ENCODE assay signal across 8 cellular contexts in the genomic region with DNA sequence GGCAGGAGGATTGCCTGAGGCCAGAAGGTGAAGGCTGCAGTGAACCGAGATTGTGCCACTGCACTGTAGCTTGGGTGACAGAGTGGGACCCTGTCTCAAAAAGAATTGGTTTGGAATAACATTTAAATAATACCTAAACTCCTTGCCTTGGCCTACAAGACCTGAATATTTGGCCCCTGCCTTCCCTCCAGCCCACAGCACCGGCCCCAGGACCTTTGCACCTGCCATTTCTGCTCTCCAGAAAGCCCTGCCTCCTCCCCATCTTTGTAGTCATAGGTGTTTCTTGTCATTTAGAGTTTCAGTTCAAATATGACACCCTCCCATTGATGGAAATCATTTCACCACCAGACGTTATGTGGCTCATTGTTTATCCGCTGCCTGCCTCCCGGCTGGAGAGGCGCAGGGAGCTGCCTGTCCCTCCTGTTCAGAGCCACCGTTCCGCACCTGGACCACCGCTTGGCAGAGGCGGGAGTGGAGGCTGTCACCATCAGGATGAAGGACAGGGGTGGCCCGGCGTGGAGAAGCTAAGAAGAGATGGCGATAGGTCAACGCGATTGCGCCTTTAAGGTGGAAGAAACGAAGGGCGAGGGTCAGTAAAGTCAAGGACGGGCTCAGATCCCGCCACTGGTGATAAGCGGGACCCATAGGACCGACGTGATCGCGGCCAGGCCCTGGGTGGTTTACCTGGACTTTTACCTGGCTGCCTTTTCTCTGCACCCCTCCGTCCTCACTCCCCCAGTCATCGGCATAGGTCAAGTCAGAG. TPM values are rescaled to one million over a fixed set of nuclear protein-coding genes. Genes with fewer than 3 reads are reported as not detected.
DNase-seq lines count a peak whose midpoint lies in the region; ATAC-seq and TF ChIP-seq lines count a peak whose summit lies in the region.

No MANE protein-coding gene starts in this region.

- H3K4me1 ChIP-seq in thoracic aorta (ENCODE audit: control insufficient read depth in 1 of 2, low read depth in 2 of 2): peaks cover 25 to 52% of the 10 kb centered on the region in 2 donors

- peaks cover under 1% of the 10 kb centered on the region for H3K36me3 Mint-ChIP-seq in activated naive CD8-positive, alpha-beta T cell treated with anti-CD3 and anti-CD28 coated beads, Interleukin-2, amount 10 ng/mL, durations not matched to agents 7 days and 5 days

- DNase-seq in activated CD8-positive, alpha-beta memory T cell treated with anti-CD3 and anti-CD28 coated beads, Interleukin-2, amount 50 U/mL, for 48 hours: peak; percentile 62
- no peak for DNase-seq in activated CD8-positive, alpha-beta memory T cell treated with anti-CD3 and anti-CD28 coated beads, Interleukin-2, amount 50 U/mL, for 4 hours
- peak; percentile 32 for DNase-seq in activated naive CD8-positive, alpha-beta T cell treated with anti-CD3 and anti-CD28 coated beads, Interleukin-2, amount 10 ng/mL, durations not matched to agents 7 days and 5 days
- DNase-seq in thoracic aorta (ENCODE audit: low spot score): no peak

- ATAC-seq in activated naive CD8-positive, alpha-beta T cell treated with anti-CD3 and anti-CD28 coated beads, Interleukin-2, amount 10 ng/mL, durations not matched to agents 7 days and 5 days (ENCODE audit: low read depth): no peak
- ATAC-seq in thoracic aorta (ENCODE audit: insufficient number of reproducible peaks, low FRiP score, low read depth) (no peak), GM19328 (IDR thresholded peaks at IDR 0.05; ENCODE audit: unreplicated experiment) (no peak), GM21360 (IDR thresholded peaks at IDR 0.05; ENCODE audit: unreplicated experiment) (no peak), GM21717 (IDR thresholded peaks at IDR 0.05; ENCODE audit: unreplicated experiment) (no peak)

- H3K4me3 Mint-ChIP-seq in activated naive CD8-positive, alpha-beta T cell treated with anti-CD3 and anti-CD28 coated beads, Interleukin-2, amount 10 ng/mL, durations not matched to agents 7 days and 5 days: peak overlapping the region; percentile 73

- peak overlapping the region; percentile 80 for H3K4me3 ChIP-seq in thoracic aorta

- H3K27ac ChIP-seq in layer of hippocampus (ENCODE audit: low read depth, low read length) (peak overlapping the region; percentile 49), thoracic aorta (peak overlapping the region; percentile 62 to 74)

- peak overlapping the region; percentile 65 for H3K27ac Mint-ChIP-seq in activated naive CD8-positive, alpha-beta T cell treated with anti-CD3 and anti-CD28 coated beads, Interleukin-2, amount 10 ng/mL, durations not matched to agents 7 days and 5 days

- H3K27me3 ChIP-seq in layer of hippocampus (ENCODE audit: control insufficient read depth, insufficient read depth, low read length): no peaks in the 10 kb centered on the region
- H3K27me3 ChIP-seq in thoracic aorta (replicated peaks; ENCODE audit: insufficient read depth): no peaks in the 10 kb centered on the region

- no peaks in the 10 kb centered on the region for H3K36me3 ChIP-seq in thoracic aorta

- H3K4me1 Mint-ChIP-seq in activated naive CD8-positive, alpha-beta T cell treated with anti-CD3 and anti-CD28 coated beads, Interleukin-2, amount 10 ng/mL, durations not matched to agents 7 days and 5 days: peaks cover 57% of the 10 kb centered on the region

- peaks cover 2% of the 10 kb centered on the region for H3K27me3 Mint-ChIP-seq in activated naive CD8-positive, alpha-beta T cell treated with anti-CD3 and anti-CD28 coated beads, Interleukin-2, amount 10 ng/mL, durations not matched to agents 7 days and 5 days

- TF ChIP-seq CTCF in thoracic aorta (IDR thresholded peaks at IDR 0.05): no peak

- POLR2A ChIA-PET in activated naive CD8-positive, alpha-beta T cell treated with anti-CD3 and anti-CD28 coated beads, Interleukin-2, amount 10 ng/mL, durations not matched to agents 7 days and 5 days (lab: Charles Lee): interaction anchor here (1.1 to 2.6 kb wide), 2 partner anchors 33 to 50 kb away, joined by 6 to 10 read pairs; no protein-coding TSS in a partner anchor

- no peaks in the 10 kb centered on the region for H3K9me3 ChIP-seq in thoracic aorta

- H3K9me3 Mint-ChIP-seq in activated naive CD8-positive, alpha-beta T cell treated with anti-CD3 and anti-CD28 coated beads, Interleukin-2, amount 10 ng/mL, durations not matched to agents 7 days and 5 days: no peaks in the 10 kb centered on the region

RNA-seq across cellular contexts. Expression of a gene that starts 0.6 kb away (rescaled TPM):
- total RNA-seq in activated naive CD8-positive, alpha-beta T cell treated with anti-CD3 and anti-CD28 coated beads, Interleukin-2, amount 10 ng/mL, durations not matched to agents 7 days and 5 days: 10 to 100 TPM; 70.9 to 71.7 TPM
- total RNA-seq in thoracic aorta: 10 to 100 TPM; 24.5 to 55.8 TPM

Comparison
In these comparisons a context has a peak if more than half of its experiments do, and no peak if none do; other contexts are left out.
1. DNase-seq: peak in activated CD8-positive, alpha-beta memory T cell treated with anti-CD3 and anti-CD28 coated beads, Interleukin-2, amount 50 U/mL, for 48 hours (single experiment) and activated naive CD8-positive, alpha-beta T cell treated with anti-CD3 and anti-CD28 coated beads, Interleukin-2, amount 10 ng/mL, durations not matched to agents 7 days and 5 days (single experiment); none in activated CD8-positive, alpha-beta memory T cell treated with anti-CD3 and anti-CD28 coated beads, Interleukin-2, amount 50 U/mL, for 4 hours (single experiment) and thoracic aorta (single experiment).